8 cellular contexts compared by ENCODE assay signal in the genomic region with DNA sequence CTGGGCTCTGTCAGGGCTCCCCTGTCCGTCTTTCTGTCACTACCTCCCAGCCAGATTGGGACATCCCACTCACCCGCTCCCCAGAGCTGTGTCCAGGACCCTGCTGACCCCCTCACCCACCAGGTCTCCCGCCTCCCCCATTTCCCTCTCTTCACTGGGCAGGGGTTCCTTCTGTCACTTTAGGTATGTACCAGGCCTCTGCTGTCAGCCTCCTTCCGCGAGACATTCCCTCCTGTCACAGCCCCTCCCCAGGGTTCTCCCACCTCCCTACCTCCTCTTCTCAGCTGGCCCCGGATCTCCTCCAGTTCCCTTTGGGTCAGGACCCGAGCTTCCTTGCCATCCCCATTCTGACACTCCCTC. TPM values are rescaled to one million over a fixed set of nuclear protein-coding genes. Genes with fewer than 3 reads are reported as not detected.
DNase-seq lines count a peak whose midpoint lies in the region; ATAC-seq and TF ChIP-seq lines count a peak whose summit lies in the region.

No MANE protein-coding gene starts in this region.

- H3K27ac ChIP-seq in HEK293 (ENCODE audit: extremely low read depth, low read depth, low read length) (peak overlapping the region; percentile 24; the same call in 1 of the 2 replicates), right cardiac atrium (ENCODE audit: low read length) (peak overlapping the region; percentile 27), skeletal muscle tissue (ENCODE audit: low read depth, low read length) (peak overlapping the region; percentile 78)

- H3K4me1 Mint-ChIP-seq in activated B cell treated with CpG ODN at 0.5 μM for 24 hours, result peaks cover 31% of the 10 kb centered on the region

- H3K36me3 ChIP-seq in HEK293 (ENCODE audit: control insufficient read depth in 2 of 2, insufficient read depth in 1 of 2, low read length in 2 of 2) (peaks cover 2 to 40% of the 10 kb centered on the region in 2 experiments; a peak in 2 of 3 replicates), skeletal muscle tissue (ENCODE audit: control insufficient read depth in 3 of 3, insufficient read depth in 3 of 3, low read length in 3 of 3) (peaks cover 5 to 22% (median 10%) of the 10 kb centered on the region in 3 donors)

- no peaks in the 10 kb centered on the region for H3K27me3 Mint-ChIP-seq in activated B cell treated with CpG ODN at 0.5 μM for 24 hours

- H3K36me3 Mint-ChIP-seq in activated B cell treated with CpG ODN at 0.5 μM for 24 hours (ENCODE audit: low read depth), result peaks cover 45% of the 10 kb centered on the region

- intact Hi-C loops in activated B cell treated with CpG ODN at 0.5 μM for 24 hours (cut with micrococcal nuclease) (loop anchor here (2.0 to 10.0 kb wide), 7 partner anchors 91 to 721 kb away; partner anchors contain the start of genes EXOSC3, FBXO10, PAX5 and TOMM5), right cardiac atrium (cut with DNase I) (no loop called here)

- peak overlapping the region; percentile 82 for H3K27ac Mint-ChIP-seq in activated B cell treated with CpG ODN at 0.5 μM for 24 hours

- H3K4me1 ChIP-seq in HEK293 (ENCODE audit: control insufficient read depth, insufficient read depth, low read length) (no peaks in the 10 kb centered on the region), right cardiac atrium (ENCODE audit: control insufficient read depth, insufficient read depth, low read length) (peaks cover 10% of the 10 kb centered on the region), skeletal muscle tissue (ENCODE audit: control insufficient read depth in 3 of 3, insufficient read depth in 3 of 3, low read length in 3 of 3) (peaks cover 21 to 29% (median 25%) of the 10 kb centered on the region in 3 donors)

- DNase-seq in activated B cell treated with CpG ODN at 0.5 μM for 24 hours, result no peak
- DNase-seq in right cardiac atrium, result no peak
- no peak for DNase-seq in HuH-7.5 (ENCODE audit: low spot score)
- no peak for DNase-seq in amygdala (lab: John Stamatoyannopoulos, UW)

- no peaks in the 10 kb centered on the region for H3K27me3 ChIP-seq in right cardiac atrium (ENCODE audit: control insufficient read depth, insufficient read depth)
- peaks cover 0 to 4% (median 0%) of the 10 kb centered on the region in 3 donors for H3K27me3 ChIP-seq in skeletal muscle tissue (ENCODE audit: control insufficient read depth in 3 of 3, insufficient read depth in 3 of 3, low read length in 3 of 3)

- H3K9ac ChIP-seq in skeletal muscle tissue (ENCODE audit: low read depth in 1 of 3, low read length in 3 of 3), result peak overlapping the region; percentile 87 to 97 (median 91)

- TF ChIP-seq CTCF in HEK293 (tag by site-specific recombination; IDR thresholded peaks at IDR 0.05), result no peak
- no peak for TF ChIP-seq CTCF in activated B cell treated with CpG ODN at 0.5 μM for 24 hours (IDR thresholded peaks at IDR 0.05)

- no peaks in the 10 kb centered on the region for H3K9me3 Mint-ChIP-seq in activated B cell treated with CpG ODN at 0.5 μM for 24 hours

- H3K4me3 ChIP-seq in HEK293 (ENCODE audit: low read depth, low read length) (peak overlapping the region; percentile 65), right cardiac atrium (ENCODE audit: low read length) (peak overlapping the region; percentile 43), skeletal muscle tissue (ENCODE audit: low read length in 3 of 3) (peak overlapping the region; percentile 85 to 92 (median 88))

- 6% methylated on average over 7 of the region's 7 CpGs for WGBS in right cardiac atrium

- CTCF ChIA-PET in HEK293 (lab: Yijun Ruan, JAX) (interaction anchor here (0.9 to 1.1 kb wide), 2 partner anchors 108 to 778 kb away, joined by 3 read pairs; no protein-coding TSS in a partner anchor), activated B cell treated with CpG ODN at 0.5 μM for 24 hours (lab: Charles Lee) (no interaction called here)

- no peaks in the 10 kb centered on the region for H3K9me3 ChIP-seq in HEK293 (ENCODE audit: control insufficient read depth, insufficient read depth, low read depth, low read length)
- no peaks in the 10 kb centered on the region for H3K9me3 ChIP-seq in right cardiac atrium (ENCODE audit: control insufficient read depth, low read length)
- H3K9me3 ChIP-seq in skeletal muscle tissue (ENCODE audit: control insufficient read depth in 3 of 3, low read length in 3 of 3), result no peaks in the 10 kb centered on the region

- peak overlapping the region; percentile 92 for H3K4me3 Mint-ChIP-seq in activated B cell treated with CpG ODN at 0.5 μM for 24 hours

- POLR2A ChIA-PET in HEK293 (lab: Yijun Ruan, JAX), result interaction anchor here (1.1 to 3.3 kb wide), 14 partner anchors 9 to 315 kb away, joined by 3 to 39 read pairs (median 6); partner anchors contain the start of genes DCAF10, FBXO10, GRHPR and TOMM5
- POLR2A ChIA-PET in activated B cell treated with CpG ODN at 0.5 μM for 24 hours (lab: Charles Lee), result interaction anchor here (0.8 to 1.8 kb wide), 13 partner anchors 20 to 452 kb away, joined by 3 to 25 read pairs (median 3); partner anchors contain the start of genes PAX5, TOMM5 and ZBTB5

- ATAC-seq in activated B cell treated with CpG ODN at 0.5 μM for 24 hours (ENCODE audit: low read depth), result no peak
- ATAC-seq in right cardiac atrium, result no peak
- ATAC-seq in HG02759 (IDR thresholded peaks at IDR 0.05; ENCODE audit: unreplicated experiment), result no peak
- ATAC-seq in HG03196 (IDR thresholded peaks at IDR 0.05; ENCODE audit: unreplicated experiment), result no peak

TF ChIP-seq in HEK293, 187 proteins besides CTCF, POLR2A, EP300 and RAD21 (continues in another document):
- TF ChIP-seq ZNF830 (tag by site-specific recombination; IDR thresholded peaks at IDR 0.05; ENCODE audit: low read depth) (no peak), ZFHX2 (tag by site-specific recombination; conservative IDR thresholded peaks at IDR 0.05) (no peak), ZNF548 (tag by site-specific recombination; IDR thresholded peaks at IDR 0.05) (0 out of 2 replicates have a peak, but pooled peaks have one; percentile 16), TSHZ1 (tag by site-specific recombination; IDR thresholded peaks at IDR 0.05; ENCODE audit: borderline replicate concordance) (no peak), MEIS1 (CRISPR knock-in tag; IDR thresholded peaks at IDR 0.05; ENCODE audit: borderline replicate concordance) (no peak), ZNF23 (tag by site-specific recombination; IDR thresholded peaks at IDR 0.05; ENCODE audit: borderline replicate concordance) (no peak)
- TF ChIP-seq, protein P1, sequence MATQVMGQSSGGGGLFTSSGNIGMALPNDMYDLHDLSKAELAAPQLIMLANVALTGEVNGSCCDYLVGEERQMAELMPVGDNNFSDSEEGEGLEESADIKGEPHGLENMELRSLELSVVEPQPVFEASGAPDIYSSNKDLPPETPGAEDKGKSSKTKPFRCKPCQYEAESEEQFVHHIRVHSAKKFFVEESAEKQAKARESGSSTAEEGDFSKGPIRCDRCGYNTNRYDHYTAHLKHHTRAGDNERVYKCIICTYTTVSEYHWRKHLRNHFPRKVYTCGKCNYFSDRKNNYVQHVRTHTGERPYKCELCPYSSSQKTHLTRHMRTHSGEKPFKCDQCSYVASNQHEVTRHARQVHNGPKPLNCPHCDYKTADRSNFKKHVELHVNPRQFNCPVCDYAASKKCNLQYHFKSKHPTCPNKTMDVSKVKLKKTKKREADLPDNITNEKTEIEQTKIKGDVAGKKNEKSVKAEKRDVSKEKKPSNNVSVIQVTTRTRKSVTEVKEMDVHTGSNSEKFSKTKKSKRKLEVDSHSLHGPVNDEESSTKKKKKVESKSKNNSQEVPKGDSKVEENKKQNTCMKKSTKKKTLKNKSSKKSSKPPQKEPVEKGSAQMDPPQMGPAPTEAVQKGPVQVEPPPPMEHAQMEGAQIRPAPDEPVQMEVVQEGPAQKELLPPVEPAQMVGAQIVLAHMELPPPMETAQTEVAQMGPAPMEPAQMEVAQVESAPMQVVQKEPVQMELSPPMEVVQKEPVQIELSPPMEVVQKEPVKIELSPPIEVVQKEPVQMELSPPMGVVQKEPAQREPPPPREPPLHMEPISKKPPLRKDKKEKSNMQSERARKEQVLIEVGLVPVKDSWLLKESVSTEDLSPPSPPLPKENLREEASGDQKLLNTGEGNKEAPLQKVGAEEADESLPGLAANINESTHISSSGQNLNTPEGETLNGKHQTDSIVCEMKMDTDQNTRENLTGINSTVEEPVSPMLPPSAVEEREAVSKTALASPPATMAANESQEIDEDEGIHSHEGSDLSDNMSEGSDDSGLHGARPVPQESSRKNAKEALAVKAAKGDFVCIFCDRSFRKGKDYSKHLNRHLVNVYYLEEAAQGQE (tag by site-specific recombination; IDR thresholded peaks at IDR 0.05), result 0 out of 2 replicates have a peak, but pooled peaks have one; percentile 7

RNA-seq across cellular contexts. Expression of gene POLR1E, which starts 0.5 kb away (rescaled TPM):
- total RNA-seq in activated B cell treated with CpG ODN at 0.5 μM for 24 hours, result 45.4 and 46.3 TPM in 2 replicates
- total RNA-seq in right cardiac atrium, result 10 to 100 TPM; 13.0 to 16.6 (median 15.6) TPM
- polyA plus RNA-seq in right cardiac atrium, result 9.3 TPM
- 38.1 TPM for total RNA-seq in skeletal muscle tissue

RNA-seq across cellular contexts. Expression of gene ZBTB5, which starts 21.0 kb away (rescaled TPM):
- total RNA-seq in activated B cell treated with CpG ODN at 0.5 μM for 24 hours (26.5 and 28.1 TPM in 2 replicates), right cardiac atrium (1 to 10 TPM; 6.8 to 9.1 (median 7.3) TPM), skeletal muscle tissue (15.1 TPM)
- 3.8 TPM for polyA plus RNA-seq in right cardiac atrium

Comparison
In these comparisons a context has a peak if more than half of its experiments do, and no peak if none do; other contexts are left out.
1. H3K27ac ChIP-seq: peak in every context shown above with its lines; median percentile 78 in skeletal muscle tissue; 27 in right cardiac atrium; 24 in HEK293.